Comparison of ENCODE assay signal across 13 cellular contexts in genomic region chr17:20203761-20204263, GRCh38.
DNase-seq lines count a peak whose midpoint lies in the region; ATAC-seq, FAIRE-seq and TF ChIP-seq lines count a peak whose summit lies in the region.
"Had no signal": no experiment of that assay in that cellular context is flagged by ENCODE, and none has a peak within 500 bp of the region (broad histone marks: within the 10 kb centered on the region; RNA-seq: fewer than 3 reads in every experiment).

No MANE protein-coding gene starts in this region.

- no peak for ATAC-seq in GM19467 (IDR thresholded peaks at IDR 0.05; ENCODE audit: unreplicated experiment)

- FAIRE-seq in bronchial epithelial cell (lab: Jason Lieb, UNC): peak; percentile 43
- FAIRE-seq: TTC549 had no signal

- H3K9me3 Mint-ChIP-seq in neural progenitor cell (peaks cover 5% of the 10 kb centered on the region), nephron progenitor cell (peaks cover 9% of the 10 kb centered on the region)

- H4K20me1 ChIP-seq in Loucy (ENCODE audit: insufficient read depth, low read length, poor library complexity, severe bottlenecking) (no peaks in the 10 kb centered on the region), neural progenitor cell (ENCODE audit: low read depth) (peaks cover 4% of the 10 kb centered on the region)

- H3F3A ChIP-seq in Loucy (ENCODE audit: low read depth) (no peaks in the 10 kb centered on the region), neural progenitor cell (ENCODE audit: low read depth) (no peaks in the 10 kb centered on the region)

- H3K27me3 ChIP-seq in Loucy (ENCODE audit: insufficient read depth, low read length, poor library complexity, severe bottlenecking) (no peaks in the 10 kb centered on the region), bronchial epithelial cell (ENCODE audit: control insufficient read depth, insufficient read depth, low read length) (no peaks in the 10 kb centered on the region), neural progenitor cell (no peaks in the 10 kb centered on the region)
- H3K27me3 ChIP-seq: BE2C, uterus had no signal

- no peaks in the 10 kb centered on the region for H3K27me3 Mint-ChIP-seq in neural progenitor cell (ENCODE audit: insufficient read depth, low read depth)
- H3K27me3 Mint-ChIP-seq in nephron progenitor cell (ENCODE audit: low read depth, poor library complexity): no peaks in the 10 kb centered on the region

- H3K36me3 ChIP-seq in Loucy (ENCODE audit: insufficient read depth, low read length) (0 out of 2 replicates have a peak, but pooled peaks cover 5% of the 10 kb centered on the region), bronchial epithelial cell (ENCODE audit: control insufficient read depth, insufficient read depth, low read length) (peaks cover 1% of the 10 kb centered on the region), neural progenitor cell (no peaks in the 10 kb centered on the region)
- H3K36me3 ChIP-seq: BE2C, uterus had no signal

- no peaks in the 10 kb centered on the region for H3K9me3 ChIP-seq in Loucy (ENCODE audit: insufficient read depth, low read depth, low read length)
- no peaks in the 10 kb centered on the region for H3K9me3 ChIP-seq in neural progenitor cell (ENCODE audit: low read depth)
- H3K9me3 ChIP-seq: BE2C, uterus had no signal

- no peak overlapping the region for H3K9ac ChIP-seq in Loucy (ENCODE audit: low read depth, low read length, poor library complexity, severe bottlenecking)
- H3K9ac ChIP-seq in neural progenitor cell: no peak overlapping the region

- H3K4me1 Mint-ChIP-seq in neural progenitor cell: peaks cover 6% of the 10 kb centered on the region
- peaks cover 33% of the 10 kb centered on the region for H3K4me1 Mint-ChIP-seq in nephron progenitor cell

- DNase-seq in ELR (ENCODE audit: low read depth) (peak; percentile 27), bronchial epithelial cell (ENCODE audit: low read depth) (no peak), neural progenitor cell (ENCODE audit: low spot score) (peak; percentile 31), dedifferentiated amniotic fluid mesenchymal stem cell (ENCODE audit: extremely low spot score) (no peak), GM10266 (ENCODE audit: extremely low spot score) (no peak), nephron progenitor cell (no peak)
- DNase-seq: BE2C, NCI-H345, RPMI8226, uterus had no signal

- H3K9me2 ChIP-seq in Loucy (replicated peaks; ENCODE audit: low read depth, low read length): no peaks in the 10 kb centered on the region

- no peak overlapping the region for H3K4me3 ChIP-seq in Loucy (ENCODE audit: low read length, poor library complexity, severe bottlenecking)
- no peak overlapping the region for H3K4me3 ChIP-seq in bronchial epithelial cell (ENCODE audit: low read depth, low read length)
- H3K4me3 ChIP-seq in neural progenitor cell: no peak overlapping the region
- H3K4me3 ChIP-seq: uterus had no signal

- TF ChIP-seq CTCF in Loucy (conservative IDR thresholded peaks at IDR 0.05; ENCODE audit: low read length) (no peak), bronchial epithelial cell (IDR thresholded peaks at IDR 0.05; ENCODE audit: insufficient read depth, low read length, severe bottlenecking) (no peak), neural progenitor cell (IDR thresholded peaks at IDR 0.05) (no peak), GM10266 (IDR thresholded peaks at IDR 0.05; ENCODE audit: control insufficient read depth, insufficient read depth, low read depth, missing control alignments) (no peak), nephron progenitor cell (IDR thresholded peaks at IDR 0.05) (no peak)

- no peaks in the 10 kb centered on the region for H3K79me2 ChIP-seq in Loucy (ENCODE audit: insufficient read depth, low read length)
- peaks cover 23% of the 10 kb centered on the region for H3K79me2 ChIP-seq in neural progenitor cell (ENCODE audit: low read depth)

- H2AFZ ChIP-seq in Loucy (ENCODE audit: low read length): no peak overlapping the region
- no peak overlapping the region for H2AFZ ChIP-seq in neural progenitor cell (replicated peaks)

- H3K4me3 Mint-ChIP-seq in neural progenitor cell (no peak overlapping the region), nephron progenitor cell (no peak overlapping the region)

- peaks cover 25% of the 10 kb centered on the region for H3K36me3 Mint-ChIP-seq in neural progenitor cell
- peaks cover 16% of the 10 kb centered on the region for H3K36me3 Mint-ChIP-seq in nephron progenitor cell (ENCODE audit: low read depth)

- H3K4me1 ChIP-seq in Loucy (ENCODE audit: insufficient read depth, low read length, poor library complexity, severe bottlenecking): peaks cover 34% of the 10 kb centered on the region
- H3K4me1 ChIP-seq in neural progenitor cell: peaks cover 11% of the 10 kb centered on the region
- H3K4me1 ChIP-seq: BE2C, uterus had no signal

- H3K4me2 ChIP-seq in Loucy (ENCODE audit: low read depth, low read length, poor library complexity, severe bottlenecking) (peak overlapping the region; percentile 22), neural progenitor cell (no peak overlapping the region)

- no peak overlapping the region for H3K27ac ChIP-seq in neural progenitor cell
- H3K27ac ChIP-seq: uterus had no signal

- H3K27ac Mint-ChIP-seq in neural progenitor cell (no peak overlapping the region), nephron progenitor cell (no peak overlapping the region)

Comparison
In these comparisons a context has a peak if more than half of its experiments do, and no peak if none do; other contexts are left out.
1. DNase-seq: peak in ELR (single experiment) and neural progenitor cell (single experiment); none in bronchial epithelial cell (single experiment), dedifferentiated amniotic fluid mesenchymal stem cell (single experiment), GM10266 (single experiment) and nephron progenitor cell (single experiment).